29 cellular contexts compared by ENCODE assay signal in the genomic region with DNA sequence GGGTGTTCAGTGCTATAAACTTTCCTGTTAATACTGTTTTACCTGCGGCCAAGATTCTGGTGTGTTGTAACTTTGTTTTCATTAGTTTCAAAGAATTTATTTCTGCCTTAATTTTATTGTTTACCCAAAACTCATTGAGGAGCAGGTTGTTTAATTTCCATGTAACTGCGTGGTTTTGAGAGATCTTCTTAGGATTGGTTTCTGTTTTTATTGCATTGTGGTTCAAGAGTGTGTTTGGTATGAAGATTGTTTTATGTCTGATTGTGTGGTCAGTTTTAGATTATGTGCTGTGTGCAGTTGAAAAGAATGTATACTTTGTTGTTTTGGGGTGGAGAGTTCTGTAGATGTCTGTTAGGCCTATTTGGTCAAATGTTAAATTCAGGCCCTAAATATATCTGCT.
"Had no signal": no experiment of that assay in that cellular context is flagged by ENCODE, and none has a peak within 500 bp of the region (broad histone marks: within the 10 kb centered on the region; RNA-seq: fewer than 3 reads in every experiment).

No MANE protein-coding gene starts in this region.

- H3K9me3 ChIP-seq: suprapubic skin, testis, thoracic aorta, thyroid gland, tibial artery, transverse colon, upper lobe of left lung, upper lobe of right lung, uterus, vagina had no signal

- H3K36me3 Mint-ChIP-seq: stimulated activated effector memory CD8-positive, alpha-beta T cell treated with anti-CD3 and anti-CD28 coated beads, Interleukin-12 subunit alpha, Interleukin-12 subunit beta, amount 100 ng/mL, for 72 hours; stimulated activated memory B cell treated with anti-CD40 and anti-IgM and Interleukin-4, amounts not matched to agents 10 μg/mL and 1 μg/mL and 100 μg/mL, for 72 hours; stimulated activated naive B cell treated with anti-CD40 and anti-IgM and Interleukin-4, amounts not matched to agents 10 μg/mL and 1 μg/mL and 100 μg/mL, for 72 hours; type B pancreatic cell had no signal

- H3K4me3 ChIP-seq: stomach, suprapubic skin, testis, thoracic aorta, thyroid gland, tibial artery, tibial nerve, transverse colon, upper lobe of left lung, upper lobe of right lung, uterus, vagina had no signal

- H3K27ac Mint-ChIP-seq: stimulated activated effector memory CD8-positive, alpha-beta T cell treated with anti-CD3 and anti-CD28 coated beads, Interleukin-12 subunit alpha, Interleukin-12 subunit beta, amount 100 ng/mL, for 72 hours; stimulated activated memory B cell treated with anti-CD40 and anti-IgM and Interleukin-4, amounts not matched to agents 10 μg/mL and 1 μg/mL and 100 μg/mL, for 72 hours; stimulated activated naive B cell treated with anti-CD40 and anti-IgM and Interleukin-4, amounts not matched to agents 10 μg/mL and 1 μg/mL and 100 μg/mL, for 72 hours; stimulated activated naive CD8-positive, alpha-beta T cell treated with anti-CD3 and anti-CD28 coated beads, Interleukin-15, amount 100 ng/mL, for 72 hours; stimulated activated naive CD8-positive, alpha-beta T cell treated with anti-CD3 and anti-CD28 coated beads, Interleukin-15, Interleukin-2, amounts not matched to agents 100 ng/mL and 50 ng/mL, for 24 hours; type B pancreatic cell had no signal

- H3K27ac ChIP-seq: stomach, suprapubic skin, testis, thoracic aorta, thyroid gland, tibial artery, tibial nerve, transverse colon, upper lobe of left lung, upper lobe of right lung, uterus, vagina had no signal

- H3K36me3 ChIP-seq: stomach, suprapubic skin, thoracic aorta, thyroid gland, tibial artery, tibial nerve, transverse colon, upper lobe of left lung, upper lobe of right lung, uterus, vagina had no signal

- H3K4me1 ChIP-seq: stomach, suprapubic skin, testis, thyroid gland, tibial artery, tibial nerve, transverse colon, upper lobe of left lung, upper lobe of right lung, uterus, vagina had no signal

- H3K4me3 Mint-ChIP-seq: stimulated activated effector memory CD8-positive, alpha-beta T cell treated with anti-CD3 and anti-CD28 coated beads, Interleukin-12 subunit alpha, Interleukin-12 subunit beta, amount 100 ng/mL, for 72 hours; stimulated activated memory B cell treated with anti-CD40 and anti-IgM and Interleukin-4, amounts not matched to agents 10 μg/mL and 1 μg/mL and 100 μg/mL, for 72 hours; stimulated activated naive B cell treated with anti-CD40 and anti-IgM and Interleukin-4, amounts not matched to agents 10 μg/mL and 1 μg/mL and 100 μg/mL, for 72 hours; stimulated activated naive CD8-positive, alpha-beta T cell treated with anti-CD3 and anti-CD28 coated beads, Interleukin-15, amount 100 ng/mL, for 72 hours; stimulated activated naive CD8-positive, alpha-beta T cell treated with anti-CD3 and anti-CD28 coated beads, Interleukin-15, Interleukin-2, amounts not matched to agents 100 ng/mL and 50 ng/mL, for 24 hours; type B pancreatic cell had no signal

- H3K4me1 Mint-ChIP-seq: stimulated activated effector memory CD8-positive, alpha-beta T cell treated with anti-CD3 and anti-CD28 coated beads, Interleukin-12 subunit alpha, Interleukin-12 subunit beta, amount 100 ng/mL, for 72 hours; stimulated activated memory B cell treated with anti-CD40 and anti-IgM and Interleukin-4, amounts not matched to agents 10 μg/mL and 1 μg/mL and 100 μg/mL, for 72 hours; stimulated activated naive B cell treated with anti-CD40 and anti-IgM and Interleukin-4, amounts not matched to agents 10 μg/mL and 1 μg/mL and 100 μg/mL, for 72 hours; stimulated activated naive CD8-positive, alpha-beta T cell treated with anti-CD3 and anti-CD28 coated beads, Interleukin-15, amount 100 ng/mL, for 72 hours had no signal

- H3K9me3 Mint-ChIP-seq: stimulated activated effector memory CD8-positive, alpha-beta T cell treated with anti-CD3 and anti-CD28 coated beads, Interleukin-12 subunit alpha, Interleukin-12 subunit beta, amount 100 ng/mL, for 72 hours; stimulated activated memory B cell treated with anti-CD40 and anti-IgM and Interleukin-4, amounts not matched to agents 10 μg/mL and 1 μg/mL and 100 μg/mL, for 72 hours; stimulated activated naive B cell treated with anti-CD40 and anti-IgM and Interleukin-4, amounts not matched to agents 10 μg/mL and 1 μg/mL and 100 μg/mL, for 72 hours; stimulated activated naive CD8-positive, alpha-beta T cell treated with anti-CD3 and anti-CD28 coated beads, Interleukin-15, amount 100 ng/mL, for 72 hours; stimulated activated naive CD8-positive, alpha-beta T cell treated with anti-CD3 and anti-CD28 coated beads, Interleukin-15, Interleukin-2, amounts not matched to agents 100 ng/mL and 50 ng/mL, for 24 hours had no signal

- H3K27me3 ChIP-seq: stomach, suprapubic skin, testis, thyroid gland, tibial artery, tibial nerve, transverse colon, upper lobe of left lung, upper lobe of right lung, uterus, vagina had no signal

- FAIRE-seq: urothelium cell line had no signal

- DNase-seq: stimulated activated CD4-positive, alpha-beta T cell treated with anti-CD3 and anti-CD28 coated beads, Interleukin-2, amount 100 ng/mL, for 48 hours; stimulated activated CD4-positive, alpha-beta T cell treated with anti-CD3 and anti-CD28 coated beads, Interleukin-4, amount 100 ng/mL, for 1 hour; stimulated activated CD4-positive, alpha-beta T cell treated with anti-CD3 and anti-CD28 coated beads, Interleukin-4, amount 100 ng/mL, for 24 hours; stimulated activated CD4-positive, alpha-beta T cell treated with anti-CD3 and anti-CD28 coated beads, Interleukin-4, amount 100 ng/mL, for 4 hours; stimulated activated CD8-positive, alpha-beta memory T cell treated with anti-CD3 and anti-CD28 coated beads, Interleukin-4, amount 100 ng/mL, for 48 hours; stimulated activated naive B cell treated with anti-CD40 and anti-IgM and Interleukin-4, amounts not matched to agents 10 μg/mL and 1 μg/mL and 100 μg/mL, for 72 hours; stimulated activated naive CD4-positive, alpha-beta T cell; stimulated activated naive CD4-positive, alpha-beta T cell treated with Interleukin-2 at 50 U/mL for 16 hours; stimulated activated naive CD8-positive, alpha-beta T cell treated with anti-CD3 and anti-CD28 coated beads, Interleukin-15, amount 100 ng/mL, for 72 hours; stimulated activated naive CD8-positive, alpha-beta T cell treated with anti-CD3 and anti-CD28 coated beads, Interleukin-15, Interleukin-2, amounts not matched to agents 100 U/mL and 50 U/mL, for 24 hours; stomach; substantia nigra; testis; thyroid gland; tibial artery; transverse colon; trophoblast cell; upper lobe of left lung; upper lobe of right lung; uterus had no signal
